Comparison of ENCODE assay signal across 18 cellular contexts in genomic region chr17:44191941-44192496, GRCh38. TPM values are rescaled to one million over a fixed set of nuclear protein-coding genes. Genes with fewer than 3 reads are reported as not detected.
DNase-seq lines count a peak whose midpoint lies in the region; ATAC-seq and TF ChIP-seq lines count a peak whose summit lies in the region.
"Had no signal": no experiment of that assay in that cellular context is flagged by ENCODE, and none has a peak within 500 bp of the region (broad histone marks: within the 10 kb centered on the region; RNA-seq: fewer than 3 reads in every experiment).

No MANE protein-coding gene starts in this region.

- TF ChIP-seq CTCF in SK-N-SH (IDR thresholded peaks at IDR 0.05) (no peak), type B pancreatic cell (conservative IDR thresholded peaks at IDR 0.05) (no peak), GM10248 (IDR thresholded peaks at IDR 0.05; ENCODE audit: control extremely low read depth, extremely low read depth, low read depth, missing control alignments) (no peak)

- H2AFZ ChIP-seq in SK-N-SH (ENCODE audit: low read depth) = no peak overlapping the region

- no peaks in the 10 kb centered on the region for H3K9me3 Mint-ChIP-seq in dendritic cell treated with granulocyte-macrophage colony-stimulating factor and Interleukin-4, amounts not matched to agents 40 ng/mL and 50 ng/mL, for 4 days
- H3K9me3 Mint-ChIP-seq in type B pancreatic cell = no peaks in the 10 kb centered on the region
- H3K9me3 Mint-ChIP-seq: activated B cell treated with CpG ODN at 0.5 μM for 24 hours had no signal

- peak overlapping the region; percentile 32 for H3K4me3 Mint-ChIP-seq in dendritic cell treated with granulocyte-macrophage colony-stimulating factor and Interleukin-4, amounts not matched to agents 40 ng/mL and 50 ng/mL, for 4 days
- peak overlapping the region; percentile 60 for H3K4me3 Mint-ChIP-seq in type B pancreatic cell
- H3K4me3 Mint-ChIP-seq: activated B cell treated with CpG ODN at 0.5 μM for 24 hours had no signal

- H3K27me3 Mint-ChIP-seq in dendritic cell treated with granulocyte-macrophage colony-stimulating factor and Interleukin-4, amounts not matched to agents 40 ng/mL and 50 ng/mL, for 4 days = no peaks in the 10 kb centered on the region
- no peaks in the 10 kb centered on the region for H3K27me3 Mint-ChIP-seq in type B pancreatic cell
- H3K27me3 Mint-ChIP-seq: activated B cell treated with CpG ODN at 0.5 μM for 24 hours had no signal

- intact Hi-C loops in dendritic cell treated with granulocyte-macrophage colony-stimulating factor and Interleukin-4, amounts not matched to agents 40 ng/mL and 50 ng/mL, for 4 days (cut with micrococcal nuclease) = no loop called here

- POLR2A ChIA-PET in SK-N-SH (lab: Yijun Ruan, JAX) (interaction anchor here (1.7 kb wide), 1 partner anchor 154 kb away, joined by 4 read pairs; no protein-coding TSS in a partner anchor), GM10248 (lab: Yijun Ruan, JAX) (no interaction called here)

- no peak for TF ChIP-seq EP300 in SK-N-SH (IDR thresholded peaks at IDR 0.05; ENCODE audit: borderline replicate concordance in 1 of 2, low read depth in 1 of 2, low read length in 1 of 2)

- H3K4ac ChIP-seq in mesendoderm (ENCODE audit: low read depth, low read length) = no peak overlapping the region

- H2BK120ac ChIP-seq in mesendoderm (ENCODE audit: low read depth, low read length) = no peak overlapping the region

- H3K79me2 ChIP-seq in SK-N-SH (ENCODE audit: insufficient read depth) (peaks cover 53% of the 10 kb centered on the region), mesendoderm (ENCODE audit: control insufficient read depth, insufficient read depth, low read length) (peaks cover 9% of the 10 kb centered on the region)

- no peak overlapping the region for H2AK5ac ChIP-seq in mesendoderm (ENCODE audit: low read length)

- peak overlapping the region; percentile 82 for H3K27ac Mint-ChIP-seq in dendritic cell treated with granulocyte-macrophage colony-stimulating factor and Interleukin-4, amounts not matched to agents 40 ng/mL and 50 ng/mL, for 4 days
- H3K27ac Mint-ChIP-seq in type B pancreatic cell = peak overlapping the region; percentile 81
- H3K27ac Mint-ChIP-seq: activated B cell treated with CpG ODN at 0.5 μM for 24 hours had no signal

- H3K9me3 ChIP-seq in SK-N-SH = no peaks in the 10 kb centered on the region
- H3K9me3 ChIP-seq: right atrium auricular region, SJCRH30 had no signal

- no peak overlapping the region for H2BK5ac ChIP-seq in mesendoderm (ENCODE audit: low read length)

- H2BK15ac ChIP-seq in mesendoderm (replicated peaks; ENCODE audit: low read depth) = no peak overlapping the region

- peaks cover 22% of the 10 kb centered on the region for H3F3A ChIP-seq in SK-N-SH (replicated peaks; ENCODE audit: insufficient read depth)

- H4K5ac ChIP-seq in mesendoderm (ENCODE audit: low read length) = no peak overlapping the region

- 85% methylated on average over 7 of the region's 7 CpGs for WGBS in SK-N-SH (ENCODE audit: low lambda C conversion rate)
- WGBS in mesendoderm (ENCODE audit: extremely low coverage, insufficient coverage, low lambda C conversion rate) = no CpG with 5 or more reads among the region's 7 CpGs

- no peaks in the 10 kb centered on the region for H4K20me1 ChIP-seq in SK-N-SH (ENCODE audit: insufficient read depth)

- no peak overlapping the region for H4K8ac ChIP-seq in mesendoderm (ENCODE audit: low read depth, low read length)

- no peak overlapping the region for H3K18ac ChIP-seq in mesendoderm (ENCODE audit: low read length)

- no peaks in the 10 kb centered on the region for H3K27me3 ChIP-seq in SK-N-SH (ENCODE audit: insufficient read depth)
- H3K27me3 ChIP-seq in mesendoderm (ENCODE audit: insufficient read depth, low read length, poor library complexity) = no peaks in the 10 kb centered on the region
- H3K27me3 ChIP-seq: right atrium auricular region, SJCRH30 had no signal

- peaks cover 89% of the 10 kb centered on the region for H3K36me3 Mint-ChIP-seq in dendritic cell treated with granulocyte-macrophage colony-stimulating factor and Interleukin-4, amounts not matched to agents 40 ng/mL and 50 ng/mL, for 4 days (ENCODE audit: low read depth)
- no peaks in the 10 kb centered on the region for H3K36me3 Mint-ChIP-seq in type B pancreatic cell

- no peaks in the 10 kb centered on the region for H3K9me2 ChIP-seq in SK-N-SH

- no peak overlapping the region for H3K4me2 ChIP-seq in SK-N-SH
- no peak overlapping the region for H3K4me2 ChIP-seq in mesendoderm (ENCODE audit: low read length)

- no peak overlapping the region for H3K23ac ChIP-seq in mesendoderm (ENCODE audit: low read length)

- TF ChIP-seq RAD21 in SK-N-SH (IDR thresholded peaks at IDR 0.05; ENCODE audit: low read length) = no peak

- H3K56ac ChIP-seq in mesendoderm (ENCODE audit: low read length) = peak overlapping the region; percentile 50

- H3K27ac ChIP-seq in SK-N-SH (ENCODE audit: low read depth in 2 of 2, low read length in 1 of 2) (peak overlapping the region in 1 of 2 experiments; percentile 43; a peak in 1 of 4 replicates), mesendoderm (ENCODE audit: low read depth, low read length) (no peak overlapping the region)
- H3K27ac ChIP-seq: right atrium auricular region, SJCRH30 had no signal

- H3K4me3 ChIP-seq in SK-N-SH (ENCODE audit: low read depth in 2 of 2, low read length in 1 of 2) = no peak overlapping the region
- H3K4me3 ChIP-seq in mesendoderm (ENCODE audit: low read length) = no peak overlapping the region
- H3K4me3 ChIP-seq: right atrium auricular region, SJCRH30 had no signal

- in situ Hi-C loops in KBM-7 (cut with MboI; ENCODE audit: low pct_unique_long_range_greater_than_20kb, low sequenced_read_pairs) = no loop called here

- H3K9ac ChIP-seq in SK-N-SH = no peak overlapping the region
- peak overlapping the region; percentile 44 for H3K9ac ChIP-seq in mesendoderm (ENCODE audit: low read length)

- ATAC-seq in SK-N-SH treated with all-trans-retinoic acid at 6 μM for 48 hours = peak; percentile 6; the same call in 2 of the 3 replicates

- peaks cover 75% of the 10 kb centered on the region for H3K4me1 Mint-ChIP-seq in dendritic cell treated with granulocyte-macrophage colony-stimulating factor and Interleukin-4, amounts not matched to agents 40 ng/mL and 50 ng/mL, for 4 days (ENCODE audit: low read depth)
- peaks cover 19% of the 10 kb centered on the region for H3K4me1 Mint-ChIP-seq in type B pancreatic cell (ENCODE audit: unreplicated experiment)

- CTCF ChIA-PET in SK-N-SH (lab: Yijun Ruan, JAX) = interaction anchor here (1.2 kb wide), 2 partner anchors 20 to 154 kb away, joined by 4 read pairs; partner anchors contain the start of gene GRN
- CTCF ChIA-PET in GM10248 (lab: Yijun Ruan, JAX) = interaction anchor here (2.1 kb wide), 1 partner anchor 18 kb away, joined by 9 read pairs; no protein-coding TSS in a partner anchor

- H3K4me1 ChIP-seq in SK-N-SH (ENCODE audit: control insufficient read depth in 1 of 2, insufficient read depth in 2 of 2, low read depth in 1 of 2, low read length in 1 of 2) = peaks cover 0 to 14% of the 10 kb centered on the region in 2 experiments; a peak in 2 of 4 replicates
- H3K4me1 ChIP-seq in mesendoderm (ENCODE audit: control insufficient read depth, low read depth, low read length) = peaks cover 4% of the 10 kb centered on the region
- H3K4me1 ChIP-seq: SJCRH30 had no signal

- DNase-seq in SK-N-SH (no peak), mesendoderm (peak; percentile 88), type B pancreatic cell (ENCODE audit: extremely low spot score, unreplicated experiment) (no peak), germinal center (ENCODE audit: low spot score) (no peak), GM10248 (ENCODE audit: extremely low spot score) (no peak), KBM-7 (no peak)
- DNase-seq: 8988T; activated B cell treated with CpG ODN at 0.5 μM for 24 hours; COR-L47; effector CD4-positive, alpha-beta T cell; head of caudate nucleus; NCI-H1694; SJCRH30 had no signal

- peaks cover 35 to 59% of the 10 kb centered on the region in 2 experiments for H3K36me3 ChIP-seq in SK-N-SH (replicated peaks in 1 of 2; ENCODE audit: control insufficient read depth in 1 of 2, insufficient read depth in 2 of 2, low read length in 1 of 2)
- peaks cover 12% of the 10 kb centered on the region for H3K36me3 ChIP-seq in mesendoderm (ENCODE audit: control insufficient read depth, insufficient read depth, low read length)

- peaks cover 10% of the 10 kb centered on the region for H3K79me1 ChIP-seq in mesendoderm (ENCODE audit: low read length)

TF ChIP-seq in SK-N-SH, 30 proteins besides CTCF, POLR2A, EP300 and RAD21 (continues in another document):
- TF ChIP-seq RCOR1 (IDR thresholded peaks at IDR 0.05; ENCODE audit: low read length) (no peak), FOSL2 (IDR thresholded peaks at IDR 0.05; ENCODE audit: borderline replicate concordance, low read depth) (no peak)

RNA-seq across cellular contexts. Expression of gene TMUB2, which starts 5.2 kb away (rescaled TPM):
- 49.5 and 62.2 TPM in 2 replicates for polyA plus RNA-seq in SK-N-SH (2012; rRNA removed)
- 22.1 and 29.1 TPM in 2 replicates for polyA plus RNA-seq in SK-N-SH (2012; cell fraction: cytosol; rRNA removed)
- 195 and 198 TPM in 2 replicates for polyA plus RNA-seq in SK-N-SH (2012; cell fraction: nucleus; rRNA removed)
- polyA plus RNA-seq in mesendoderm (2013, experiment 1 of 2) = 11.7 TPM
- 11.4 TPM for polyA plus RNA-seq in mesendoderm (2013, experiment 2 of 2)
- total RNA-seq in type B pancreatic cell (ENCODE audit: low replicate concordance) = 39.5 and 40.0 TPM in 2 replicates

RNA-seq across cellular contexts. Expression of gene ATXN7L3, which starts 7.7 kb away (rescaled TPM):
- polyA plus RNA-seq in SK-N-SH (2012; rRNA removed) = 47.7 and 57.9 TPM in 2 replicates
- polyA plus RNA-seq in SK-N-SH (2012; cell fraction: cytosol; rRNA removed) = 40.2 and 42.2 TPM in 2 replicates
- polyA plus RNA-seq in SK-N-SH (2012; cell fraction: nucleus; rRNA removed) = 140 and 171 TPM in 2 replicates
- 48.5 TPM for polyA plus RNA-seq in mesendoderm (2013, experiment 1 of 2)
- polyA plus RNA-seq in mesendoderm (2013, experiment 2 of 2) = 47.5 TPM
- total RNA-seq in type B pancreatic cell (ENCODE audit: low replicate concordance) = 96.7 and 111 TPM in 2 replicates

RNA-seq across cellular contexts. Expression of gene ASB16, which starts 21.5 kb away (rescaled TPM):
- not detected in 2 replicates for polyA plus RNA-seq in SK-N-SH (2012; rRNA removed)
- polyA plus RNA-seq in SK-N-SH (2012; cell fraction: cytosol; rRNA removed) = 0.01 and 0.03 TPM in 2 replicates
- polyA plus RNA-seq in SK-N-SH (2012; cell fraction: nucleus; rRNA removed) = 0.14 TPM in 2 replicates
- polyA plus RNA-seq in mesendoderm (2013, experiment 1 of 2) = not detected
- not detected for polyA plus RNA-seq in mesendoderm (2013, experiment 2 of 2)
- total RNA-seq in type B pancreatic cell (ENCODE audit: low replicate concordance) = 0.68 TPM in 1 of 2 replicates, not detected in the other
- total RNA-seq: activated B cell treated with CpG ODN at 0.5 μM for 24 hours, mononuclear cell, SJCRH30, subcutaneous adipose tissue had no signal

RNA-seq across cellular contexts. Expression of gene UBTF, which starts 27.5 kb away (rescaled TPM):
- 33.4 and 37.2 TPM in 2 replicates for polyA plus RNA-seq in SK-N-SH (2012; rRNA removed)
- 32.7 and 34.7 TPM in 2 replicates for polyA plus RNA-seq in SK-N-SH (2012; cell fraction: cytosol; rRNA removed)
- 51.1 and 56.2 TPM in 2 replicates for polyA plus RNA-seq in SK-N-SH (2012; cell fraction: nucleus; rRNA removed)
- 78.1 TPM for polyA plus RNA-seq in mesendoderm (2013, experiment 1 of 2)
- 78.4 TPM for polyA plus RNA-seq in mesendoderm (2013, experiment 2 of 2)
- total RNA-seq in type B pancreatic cell (ENCODE audit: low replicate concordance) = 85.7 and 101 TPM in 2 replicates

RNA-seq across cellular contexts. Expression of gene HROB, which starts 50.3 kb away (rescaled TPM):
- 3.2 and 4.0 TPM in 2 replicates for polyA plus RNA-seq in SK-N-SH (2012; rRNA removed)
- polyA plus RNA-seq in SK-N-SH (2012; cell fraction: cytosol; rRNA removed) = 1.3 and 2.0 TPM in 2 replicates
- polyA plus RNA-seq in SK-N-SH (2012; cell fraction: nucleus; rRNA removed) = 10.1 TPM in 2 replicates
- 10.7 TPM for polyA plus RNA-seq in mesendoderm (2013, experiment 1 of 2)
- 10.4 TPM for polyA plus RNA-seq in mesendoderm (2013, experiment 2 of 2)
- total RNA-seq in type B pancreatic cell (ENCODE audit: low replicate concordance) = 5.4 and 10.6 TPM in 2 replicates
